ENCODE assay signal across 1 cellular context in the genomic region with DNA sequence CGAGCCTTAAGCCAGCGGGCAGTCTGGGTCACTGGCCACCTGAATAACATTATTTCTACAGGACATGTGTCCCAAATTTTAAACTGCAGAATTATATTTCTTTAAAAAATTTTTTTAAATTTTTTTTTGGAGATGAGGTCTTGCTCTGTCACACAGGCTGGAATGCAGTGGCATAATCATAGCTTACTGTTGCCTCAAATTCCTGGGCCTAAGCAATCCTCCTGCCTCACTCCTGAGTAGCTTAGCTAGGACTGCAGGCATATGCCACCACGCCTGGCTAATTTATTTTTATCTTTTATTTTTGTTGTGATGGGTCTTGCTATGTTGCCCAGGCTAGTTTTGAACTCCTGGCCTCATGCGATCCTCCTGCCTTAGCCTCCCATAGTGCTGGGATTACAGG.
TF ChIP-seq lines count a peak whose summit lies in the region.

No MANE protein-coding gene starts in this region.

TF ChIP-seq in GM23338, 12 proteins besides CTCF, POLR2A, EP300 and RAD21 (continued from another document):
- TF ChIP-seq, protein P1, sequence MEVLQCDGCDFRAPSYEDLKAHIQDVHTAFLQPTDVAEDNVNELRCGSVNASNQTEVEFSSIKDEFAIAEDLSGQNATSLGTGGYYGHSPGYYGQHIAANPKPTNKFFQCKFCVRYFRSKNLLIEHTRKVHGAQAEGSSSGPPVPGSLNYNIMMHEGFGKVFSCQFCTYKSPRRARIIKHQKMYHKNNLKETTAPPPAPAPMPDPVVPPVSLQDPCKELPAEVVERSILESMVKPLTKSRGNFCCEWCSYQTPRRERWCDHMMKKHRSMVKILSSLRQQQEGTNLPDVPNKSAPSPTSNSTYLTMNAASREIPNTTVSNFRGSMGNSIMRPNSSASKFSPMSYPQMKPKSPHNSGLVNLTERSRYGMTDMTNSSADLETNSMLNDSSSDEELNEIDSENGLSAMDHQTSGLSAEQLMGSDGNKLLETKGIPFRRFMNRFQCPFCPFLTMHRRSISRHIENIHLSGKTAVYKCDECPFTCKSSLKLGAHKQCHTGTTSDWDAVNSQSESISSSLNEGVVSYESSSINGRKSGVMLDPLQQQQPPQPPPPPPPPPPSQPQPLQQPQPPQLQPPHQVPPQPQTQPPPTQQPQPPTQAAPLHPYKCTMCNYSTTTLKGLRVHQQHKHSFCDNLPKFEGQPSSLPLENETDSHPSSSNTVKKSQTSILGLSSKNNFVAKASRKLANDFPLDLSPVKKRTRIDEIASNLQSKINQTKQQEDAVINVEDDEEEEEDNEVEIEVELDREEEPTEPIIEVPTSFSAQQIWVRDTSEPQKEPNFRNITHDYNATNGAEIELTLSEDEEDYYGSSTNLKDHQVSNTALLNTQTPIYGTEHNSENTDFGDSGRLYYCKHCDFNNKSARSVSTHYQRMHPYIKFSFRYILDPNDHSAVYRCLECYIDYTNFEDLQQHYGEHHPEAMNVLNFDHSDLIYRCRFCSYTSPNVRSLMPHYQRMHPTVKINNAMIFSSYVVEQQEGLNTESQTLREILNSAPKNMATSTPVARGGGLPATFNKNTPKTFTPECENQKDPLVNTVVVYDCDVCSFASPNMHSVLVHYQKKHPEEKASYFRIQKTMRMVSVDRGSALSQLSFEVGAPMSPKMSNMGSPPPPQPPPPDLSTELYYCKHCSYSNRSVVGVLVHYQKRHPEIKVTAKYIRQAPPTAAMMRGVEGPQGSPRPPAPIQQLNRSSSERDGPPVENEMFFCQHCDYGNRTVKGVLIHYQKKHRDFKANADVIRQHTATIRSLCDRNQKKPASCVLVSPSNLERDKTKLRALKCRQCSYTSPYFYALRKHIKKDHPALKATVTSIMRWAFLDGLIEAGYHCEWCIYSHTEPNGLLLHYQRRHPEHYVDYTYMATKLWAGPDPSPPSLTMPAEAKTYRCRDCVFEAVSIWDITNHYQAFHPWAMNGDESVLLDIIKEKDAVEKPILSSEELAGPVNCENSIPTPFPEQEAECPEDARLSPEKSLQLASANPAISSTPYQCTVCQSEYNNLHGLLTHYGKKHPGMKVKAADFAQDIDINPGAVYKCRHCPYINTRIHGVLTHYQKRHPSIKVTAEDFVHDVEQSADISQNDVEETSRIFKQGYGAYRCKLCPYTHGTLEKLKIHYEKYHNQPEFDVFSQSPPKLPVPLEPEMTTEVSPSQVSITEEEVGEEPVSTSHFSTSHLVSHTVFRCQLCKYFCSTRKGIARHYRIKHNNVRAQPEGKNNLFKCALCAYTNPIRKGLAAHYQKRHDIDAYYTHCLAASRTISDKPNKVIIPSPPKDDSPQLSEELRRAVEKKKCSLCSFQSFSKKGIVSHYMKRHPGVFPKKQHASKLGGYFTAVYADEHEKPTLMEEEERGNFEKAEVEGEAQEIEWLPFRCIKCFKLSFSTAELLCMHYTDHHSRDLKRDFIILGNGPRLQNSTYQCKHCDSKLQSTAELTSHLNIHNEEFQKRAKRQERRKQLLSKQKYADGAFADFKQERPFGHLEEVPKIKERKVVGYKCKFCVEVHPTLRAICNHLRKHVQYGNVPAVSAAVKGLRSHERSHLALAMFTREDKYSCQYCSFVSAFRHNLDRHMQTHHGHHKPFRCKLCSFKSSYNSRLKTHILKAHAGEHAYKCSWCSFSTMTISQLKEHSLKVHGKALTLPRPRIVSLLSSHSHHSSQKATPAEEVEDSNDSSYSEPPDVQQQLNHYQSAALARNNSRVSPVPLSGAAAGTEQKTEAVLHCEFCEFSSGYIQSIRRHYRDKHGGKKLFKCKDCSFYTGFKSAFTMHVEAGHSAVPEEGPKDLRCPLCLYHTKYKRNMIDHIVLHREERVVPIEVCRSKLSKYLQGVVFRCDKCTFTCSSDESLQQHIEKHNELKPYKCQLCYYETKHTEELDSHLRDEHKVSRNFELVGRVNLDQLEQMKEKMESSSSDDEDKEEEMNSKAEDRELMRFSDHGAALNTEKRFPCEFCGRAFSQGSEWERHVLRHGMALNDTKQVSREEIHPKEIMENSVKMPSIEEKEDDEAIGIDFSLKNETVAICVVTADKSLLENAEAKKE (CRISPR knock-in tag; IDR thresholded peaks at IDR 0.05) = no peak
- no peak for TF ChIP-seq ZNF331 (CRISPR knock-in tag; IDR thresholded peaks at IDR 0.05; ENCODE audit: low read depth)
- no peak for TF ChIP-seq POLR2AphosphoS5 (IDR thresholded peaks at IDR 0.05; ENCODE audit: low read depth)
- no peak for TF ChIP-seq STAT1 (IDR thresholded peaks at IDR 0.05; ENCODE audit: unreplicated experiment)
TF ChIP-seq in GM23338: peak in this region for 0.
